Comparison of ENCODE assay signal across 8 cellular contexts in the genomic region with DNA sequence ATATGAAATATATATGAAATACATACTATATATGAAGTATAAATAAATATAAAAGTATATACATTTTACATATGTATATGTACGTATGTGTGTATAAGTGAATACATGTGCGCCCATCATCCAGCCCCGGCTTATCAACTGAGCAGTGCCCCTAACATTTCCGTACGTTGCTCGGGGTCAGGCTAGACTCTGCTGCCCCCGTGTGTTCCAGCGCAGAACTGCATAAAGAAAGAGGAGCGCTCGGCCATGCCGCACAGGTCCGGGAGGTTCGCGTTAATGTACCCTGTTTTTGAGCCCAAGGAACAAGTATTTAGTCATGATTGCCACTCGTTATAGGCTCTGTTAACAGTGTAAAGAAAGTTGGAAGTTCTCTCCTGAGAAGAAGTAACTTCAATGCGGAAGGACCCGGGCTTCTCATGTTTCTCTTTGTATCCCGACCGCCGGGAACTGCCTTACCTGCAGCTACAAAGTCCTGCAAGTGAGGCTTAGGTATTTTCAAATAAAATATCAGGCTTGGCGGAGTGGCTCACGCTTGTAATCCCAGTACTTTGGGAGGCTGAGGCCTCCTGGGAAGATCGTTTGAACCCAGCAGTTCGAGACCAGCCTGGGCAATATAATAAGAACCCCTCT. TPM values are rescaled to one million over a fixed set of nuclear protein-coding genes. Genes with fewer than 3 reads are reported as not detected.
DNase-seq lines count a peak whose midpoint lies in the region; ATAC-seq and TF ChIP-seq lines count a peak whose summit lies in the region.

No MANE protein-coding gene starts in this region.

- no peaks in the 10 kb centered on the region for H3K27me3 ChIP-seq in naive thymus-derived CD4-positive, alpha-beta T cell (ENCODE audit: control insufficient read depth in 2 of 2, insufficient read depth in 2 of 2, low read length in 2 of 2)

- intact Hi-C loops in naive thymus-derived CD4-positive, alpha-beta T cell (cut with micrococcal nuclease) = loop anchor here (1.0 to 10.0 kb wide), 10 partner anchors 39 to 1428 kb away; a partner anchor contains a TSS

- POLR2A ChIA-PET in naive thymus-derived CD4-positive, alpha-beta T cell (lab: Charles Lee) = no interaction called here

- CTCF ChIA-PET in naive thymus-derived CD4-positive, alpha-beta T cell (lab: Charles Lee) = interaction anchor here (0.6 to 1.7 kb wide), 6 partner anchors 14 to 618 kb away, joined by 3 to 5 read pairs (median 4); no protein-coding TSS in a partner anchor

- no peak overlapping the region for H3K27ac ChIP-seq in naive thymus-derived CD4-positive, alpha-beta T cell (ENCODE audit: low read depth, low read length)

- no peaks in the 10 kb centered on the region for H3K36me3 Mint-ChIP-seq in naive thymus-derived CD4-positive, alpha-beta T cell
- no peaks in the 10 kb centered on the region for H3K36me3 Mint-ChIP-seq in stimulated activated naive B cell treated with anti-CD40 and anti-IgM and Interleukin-4, amounts not matched to agents 10 μg/mL and 1 μg/mL and 100 μg/mL, for 72 hours

- peak overlapping the region in 2 of 9 donors; percentile 67 to 80 for H3K27ac Mint-ChIP-seq in naive thymus-derived CD4-positive, alpha-beta T cell
- H3K27ac Mint-ChIP-seq in stimulated activated naive B cell treated with anti-CD40 and anti-IgM and Interleukin-4, amounts not matched to agents 10 μg/mL and 1 μg/mL and 100 μg/mL, for 72 hours = no peak overlapping the region

- ATAC-seq in GM19455 (IDR thresholded peaks at IDR 0.05; ENCODE audit: unreplicated experiment) = peak; percentile 89
- peak; percentile 95 for ATAC-seq in naive thymus-derived CD4-positive, alpha-beta T cell
- ATAC-seq in stimulated activated naive B cell treated with anti-CD40 and anti-IgM and Interleukin-4, amounts not matched to agents 10 μg/mL and 1 μg/mL and 100 μg/mL, for 72 hours (replicated peaks) = peak; percentile 88 to 95

- H3K9me3 Mint-ChIP-seq in naive thymus-derived CD4-positive, alpha-beta T cell = peaks cover 0 to 2% (median 0%) of the 10 kb centered on the region in 11 donors
- no peaks in the 10 kb centered on the region for H3K9me3 Mint-ChIP-seq in stimulated activated naive B cell treated with anti-CD40 and anti-IgM and Interleukin-4, amounts not matched to agents 10 μg/mL and 1 μg/mL and 100 μg/mL, for 72 hours

- peaks cover 16 to 35% (median 19%) of the 10 kb centered on the region in 5 donors for H3K27me3 Mint-ChIP-seq in naive thymus-derived CD4-positive, alpha-beta T cell
- H3K27me3 Mint-ChIP-seq in stimulated activated naive B cell treated with anti-CD40 and anti-IgM and Interleukin-4, amounts not matched to agents 10 μg/mL and 1 μg/mL and 100 μg/mL, for 72 hours = peaks cover 28 to 44% of the 10 kb centered on the region in 2 donors

- H3K4me3 Mint-ChIP-seq in naive thymus-derived CD4-positive, alpha-beta T cell = peak overlapping the region; percentile 48 to 90 (median 80)
- H3K4me3 Mint-ChIP-seq in stimulated activated naive B cell treated with anti-CD40 and anti-IgM and Interleukin-4, amounts not matched to agents 10 μg/mL and 1 μg/mL and 100 μg/mL, for 72 hours = peak overlapping the region; percentile 64 to 80

- H3K36me3 ChIP-seq in naive thymus-derived CD4-positive, alpha-beta T cell (ENCODE audit: control insufficient read depth in 2 of 3, insufficient read depth in 3 of 3, low read length in 3 of 3) = no peaks in the 10 kb centered on the region

- H3K4me1 ChIP-seq in naive thymus-derived CD4-positive, alpha-beta T cell (ENCODE audit: control insufficient read depth in 2 of 2, insufficient read depth in 2 of 2, low read length in 2 of 2) = no peaks in the 10 kb centered on the region

- no peak overlapping the region for H3K4me3 ChIP-seq in naive thymus-derived CD4-positive, alpha-beta T cell (ENCODE audit: low read length)

- H3K4me1 Mint-ChIP-seq in naive thymus-derived CD4-positive, alpha-beta T cell = peaks cover 0 to 5% (median 4%) of the 10 kb centered on the region in 7 donors
- H3K4me1 Mint-ChIP-seq in stimulated activated naive B cell treated with anti-CD40 and anti-IgM and Interleukin-4, amounts not matched to agents 10 μg/mL and 1 μg/mL and 100 μg/mL, for 72 hours = peaks cover 3 to 13% of the 10 kb centered on the region in 2 donors

- no peaks in the 10 kb centered on the region for H3K9me3 ChIP-seq in naive thymus-derived CD4-positive, alpha-beta T cell (ENCODE audit: control insufficient read depth in 2 of 3, low read length in 3 of 3)

- TF ChIP-seq POLR2A in erythroblast (IDR thresholded peaks at IDR 0.05; ENCODE audit: low read length) = no peak

- DNase-seq in COLO668 (lab: John Stamatoyannopoulos, UW; ENCODE audit: unreplicated experiment) (peak; percentile 65), HK-2 (ENCODE audit: unreplicated experiment) (peak; percentile 69), NOMO-1 treated with dmso at 0.1 percent for 144 hours (lab: John Stamatoyannopoulos, UW; ENCODE audit: unreplicated experiment) (peak; percentile 51), erythroblast (lab: John Stamatoyannopoulos, UW) (peak; percentile 51 to 72)
- peak; percentile 80 for DNase-seq in activated CD8-positive, alpha-beta memory T cell treated with anti-CD3 and anti-CD28 coated beads, Interleukin-2, amount 50 U/mL, for 4 hours
- peak; percentile 43 to 77 (median 62) for DNase-seq in naive thymus-derived CD4-positive, alpha-beta T cell
- DNase-seq in stimulated activated naive B cell treated with anti-CD40 and anti-IgM and Interleukin-4, amounts not matched to agents 10 μg/mL and 1 μg/mL and 100 μg/mL, for 72 hours = peak; percentile 56

RNA-seq across cellular contexts. Expression of a gene that starts 55.7 kb away (rescaled TPM):
- total RNA-seq in naive thymus-derived CD4-positive, alpha-beta T cell = under 1 TPM in 1 of 5 experiments, not detected in 4; 0.64 TPM
- not detected for polyA plus RNA-seq in naive thymus-derived CD4-positive, alpha-beta T cell
